8 cellular contexts compared by ENCODE assay signal in the genomic region with DNA sequence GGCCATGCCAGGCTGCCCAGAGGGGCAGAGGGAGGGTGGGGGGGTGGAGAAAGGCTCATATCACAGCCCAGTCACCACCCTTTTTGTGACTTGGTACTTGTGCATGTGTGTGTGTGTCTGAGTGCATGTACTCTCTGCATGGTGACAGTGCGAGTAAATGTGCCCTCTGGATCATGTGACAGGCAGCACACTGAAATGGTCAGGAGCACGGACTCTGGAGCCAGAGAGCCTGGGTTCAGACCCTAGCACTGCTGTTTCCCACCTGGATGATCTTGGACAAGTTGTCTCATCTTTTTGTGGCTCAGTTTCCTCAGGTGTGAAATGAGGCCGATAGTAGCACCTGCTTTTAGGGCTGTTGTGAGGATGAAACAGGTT. TPM values are rescaled to one million over a fixed set of nuclear protein-coding genes. Genes with fewer than 3 reads are reported as not detected.
DNase-seq lines count a peak whose midpoint lies in the region; ATAC-seq and TF ChIP-seq lines count a peak whose summit lies in the region.

No MANE protein-coding gene starts in this region.

- ATAC-seq in HG02870 (IDR thresholded peaks at IDR 0.05; ENCODE audit: unreplicated experiment) (no peak), HG03159 (IDR thresholded peaks at IDR 0.05; ENCODE audit: unreplicated experiment) (no peak)

- TF ChIP-seq CTCF in OCI-LY7 (conservative IDR thresholded peaks at IDR 0.05; ENCODE audit: low read length), result no peak

- BruUV-seq in OCI-LY7 (replicated peaks; lab: Mats Ljungman, UMichigan), result no TSS peak

- CTCF ChIA-PET in CD8-positive, alpha-beta memory T cell (lab: Charles Lee), result interaction anchor here (0.6 to 2.5 kb wide), 5 partner anchors 8 to 258 kb away, joined by 3 to 33 read pairs (median 5); no protein-coding TSS in a partner anchor
- CTCF ChIA-PET in OCI-LY7 (lab: Charles Lee; ENCODE audit: unreplicated experiment), result interaction anchor here (2.0 kb wide), 1 partner anchor 9 kb away, joined by 10 read pairs; no protein-coding TSS in a partner anchor

- H3K4me2 ChIP-seq in OCI-LY7 (ENCODE audit: low read length), result peak overlapping the region; percentile 99

- H3K27ac Mint-ChIP-seq in CD8-positive, alpha-beta memory T cell, result peak overlapping the region in 7 of 8 donors; percentile 46 to 99 (median 89)

- H3K9me3 ChIP-seq in CD8-positive, alpha-beta memory T cell (ENCODE audit: low read length), result no peaks in the 10 kb centered on the region
- no peaks in the 10 kb centered on the region for H3K9me3 ChIP-seq in OCI-LY7 (ENCODE audit: low read length)

- DNase-seq in CD8-positive, alpha-beta memory T cell, result peak in 1 of 5 donors; percentile 43
- DNase-seq in OCI-LY7 (ENCODE audit: low spot score) (no peak), epithelial cell of prostate (ENCODE audit: low read depth, low spot score) (no peak), pons (ENCODE audit: low spot score) (peak; percentile 61), mesenteric fat pad (ENCODE audit: low spot score) (no peak), NCI-H1105 treated with DMSO at 0.1 percent for 48 hours (lab: John Stamatoyannopoulos, UW) (no peak)

- H3K4me1 Mint-ChIP-seq in CD8-positive, alpha-beta memory T cell, result peaks cover 29 to 43% (median 42%) of the 10 kb centered on the region in 3 donors

- H3K4me1 ChIP-seq in CD8-positive, alpha-beta memory T cell (ENCODE audit: insufficient read depth, low read length), result peaks cover 31% of the 10 kb centered on the region
- peaks cover 32% of the 10 kb centered on the region for H3K4me1 ChIP-seq in OCI-LY7 (ENCODE audit: insufficient read depth, low read length, poor library complexity, severe bottlenecking)

- H3K36me3 ChIP-seq in CD8-positive, alpha-beta memory T cell (ENCODE audit: insufficient read depth, low read length), result peaks cover 6% of the 10 kb centered on the region
- 0 out of 2 replicates have a peak, but pooled peaks cover 8% of the 10 kb centered on the region for H3K36me3 ChIP-seq in OCI-LY7 (ENCODE audit: insufficient read depth, low read length)

- H3K27me3 ChIP-seq in CD8-positive, alpha-beta memory T cell (ENCODE audit: insufficient read depth, low read length, poor library complexity, severe bottlenecking), result no peaks in the 10 kb centered on the region

- peaks cover 9% of the 10 kb centered on the region; the same call in 1 of the 2 replicates for H3K79me2 ChIP-seq in OCI-LY7 (ENCODE audit: insufficient read depth, low read depth, low read length)

- H3K27ac ChIP-seq in CD8-positive, alpha-beta memory T cell (ENCODE audit: low read depth, low read length), result peak overlapping the region; percentile 94
- H3K27ac ChIP-seq in OCI-LY7 (ENCODE audit: low read depth, low read length, poor library complexity, severe bottlenecking) (peak overlapping the region; percentile 70), epithelial cell of prostate (peak overlapping the region; percentile 99)

- H2AFZ ChIP-seq in OCI-LY7 (ENCODE audit: low read length), result no peak overlapping the region

- no peaks in the 10 kb centered on the region for H4K20me1 ChIP-seq in OCI-LY7 (ENCODE audit: insufficient read depth, low read length)

- H3K27me3 Mint-ChIP-seq in CD8-positive, alpha-beta memory T cell, result peaks cover 0 to 2% of the 10 kb centered on the region in 2 donors

- H3K9me3 Mint-ChIP-seq in CD8-positive, alpha-beta memory T cell, result no peaks in the 10 kb centered on the region

- peak overlapping the region in 6 of 7 donors; percentile 3 to 91 (median 64) for H3K4me3 Mint-ChIP-seq in CD8-positive, alpha-beta memory T cell

- no peaks in the 10 kb centered on the region for H3K9me2 ChIP-seq in OCI-LY7 (ENCODE audit: insufficient read depth, low read length)

- POLR2A ChIA-PET in CD8-positive, alpha-beta memory T cell (lab: Charles Lee), result interaction anchor here (0.9 to 2.5 kb wide), 9 partner anchors 8 to 72 kb away, joined by 3 to 13 read pairs (median 5); a partner anchor contains a TSS
- POLR2A ChIA-PET in OCI-LY7 (lab: Charles Lee), result interaction anchor here (1.6 to 2.1 kb wide), 2 partner anchors 8 to 27 kb away, joined by 6 to 11 read pairs; no protein-coding TSS in a partner anchor

- peaks cover 3 to 36% (median 6%) of the 10 kb centered on the region in 3 donors for H3K36me3 Mint-ChIP-seq in CD8-positive, alpha-beta memory T cell

- intact Hi-C loops in OCI-LY7 (cut with micrococcal nuclease; ENCODE audit: unreplicated experiment), result no loop called here

- H3K4me3 ChIP-seq in CD8-positive, alpha-beta memory T cell (ENCODE audit: low read length), result peak overlapping the region; percentile 49
- H3K4me3 ChIP-seq in OCI-LY7 (ENCODE audit: low read depth, low read length, poor library complexity, severe bottlenecking), result peak overlapping the region; percentile 73

RNA-seq across cellular contexts. Expression of a gene that starts 2.0 kb away (rescaled TPM):
- 10 to 100 TPM; 53.9 to 60.4 TPM for total RNA-seq in CD8-positive, alpha-beta memory T cell
- 2.7 TPM for polyA plus RNA-seq in CD8-positive, alpha-beta memory T cell
- 20.7 and 26.8 TPM in 2 replicates for total RNA-seq in OCI-LY7 (2014; rRNA removed; shearing (Covaris generic))
- total RNA-seq in OCI-LY7 (2022) (48.2 and 59.3 TPM in 2 replicates), mesenteric fat pad (57.9 TPM)

RNA-seq across cellular contexts. Expression of a gene that starts 16.1 kb away (rescaled TPM):
- 10 to 100 TPM; 58.7 to 64.7 TPM for total RNA-seq in CD8-positive, alpha-beta memory T cell
- 5.1 TPM for polyA plus RNA-seq in CD8-positive, alpha-beta memory T cell
- total RNA-seq in OCI-LY7 (2014; rRNA removed; shearing (Covaris generic)), result 22.1 and 26.7 TPM in 2 replicates
- total RNA-seq in OCI-LY7 (2022), result 33.5 and 36.6 TPM in 2 replicates
- 55.5 TPM for total RNA-seq in mesenteric fat pad

RNA-seq across cellular contexts. Expression of a gene that starts 28.6 kb away (rescaled TPM):
- 10 to 100 TPM; 52.9 to 53.5 TPM for total RNA-seq in CD8-positive, alpha-beta memory T cell
- 23.8 TPM for polyA plus RNA-seq in CD8-positive, alpha-beta memory T cell
- total RNA-seq in OCI-LY7 (2014; rRNA removed; shearing (Covaris generic)), result 20.9 and 23.6 TPM in 2 replicates
- total RNA-seq in OCI-LY7 (2022) (29.2 and 33.7 TPM in 2 replicates), mesenteric fat pad (36.0 TPM)

RNA-seq across cellular contexts. Expression of a gene that starts 30.9 kb away (rescaled TPM):
- 1 to 10 TPM in 1 of 2 experiments, under 1 TPM in 1; 0.73 to 1.0 TPM for total RNA-seq in CD8-positive, alpha-beta memory T cell
- 0.64 TPM for polyA plus RNA-seq in CD8-positive, alpha-beta memory T cell
- total RNA-seq in OCI-LY7 (2014; rRNA removed; shearing (Covaris generic)), result 1.4 TPM in 1 of 2 replicates, not detected in the other
- total RNA-seq in OCI-LY7 (2022) (0.40 and 0.70 TPM in 2 replicates), mesenteric fat pad (not detected)

RNA-seq across cellular contexts. Expression of a gene that starts 31.4 kb away (rescaled TPM):
- 10 to 100 TPM; 48.1 to 48.9 TPM for total RNA-seq in CD8-positive, alpha-beta memory T cell
- polyA plus RNA-seq in CD8-positive, alpha-beta memory T cell, result 36.9 TPM
- 54.9 and 62.1 TPM in 2 replicates for total RNA-seq in OCI-LY7 (2014; rRNA removed; shearing (Covaris generic))
- total RNA-seq in OCI-LY7 (2022) (35.9 and 42.3 TPM in 2 replicates), mesenteric fat pad (5.2 TPM)
